Comparison of ENCODE assay signal across 8 cellular contexts in the genomic region with DNA sequence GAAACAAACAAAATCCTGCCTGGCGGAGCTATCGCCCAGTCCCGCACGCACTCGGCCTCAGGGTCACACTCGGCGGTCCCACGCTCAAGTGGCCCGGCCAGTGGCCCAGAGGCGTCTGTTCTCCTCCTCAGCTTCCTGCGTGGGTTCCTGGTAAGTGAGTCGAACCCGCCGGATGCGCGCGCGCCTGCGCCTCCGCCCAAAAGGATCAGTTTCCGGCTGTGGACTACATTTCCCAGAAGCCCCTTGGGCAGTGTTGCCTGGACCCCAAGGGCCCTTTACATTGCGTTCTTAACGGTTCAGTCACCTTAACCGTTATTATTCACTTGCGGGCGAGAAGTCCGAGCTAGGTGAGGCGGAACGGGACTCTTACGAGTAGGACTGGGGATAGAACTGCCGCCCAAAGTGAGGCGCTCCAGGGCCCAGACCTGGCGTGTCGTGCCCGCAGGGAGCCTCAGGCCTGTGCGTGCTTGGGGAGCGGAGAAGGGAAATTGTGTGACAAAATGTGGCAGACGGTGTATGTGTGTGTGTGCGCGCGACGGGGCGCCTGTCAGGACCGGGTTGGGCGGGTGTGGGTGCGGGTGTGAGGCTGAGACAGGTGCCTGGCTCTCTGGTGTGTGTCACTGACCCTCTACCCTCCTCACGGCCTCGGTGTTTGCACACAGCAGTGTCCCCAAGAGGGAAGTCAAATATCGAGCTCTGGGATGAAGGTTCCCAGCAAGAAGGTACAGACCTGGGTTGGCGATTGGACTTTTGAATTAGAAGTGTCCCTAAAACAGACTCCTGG. TPM values are rescaled to one million over a fixed set of nuclear protein-coding genes. Genes with fewer than 3 reads are reported as not detected.
DNase-seq lines count a peak whose midpoint lies in the region; ATAC-seq and TF ChIP-seq lines count a peak whose summit lies in the region.

A gene (plus strand): TSS at position 250 of the 784 bp plus-strand sequence. CDS start 1,267 bp downstream, outside the sequence.

- DNase-seq in COR-L47 (lab: John Stamatoyannopoulos, UW) (peak; percentile 78), NT2/D1 (ENCODE audit: low read depth, low spot score) (peak; percentile 35), endodermal cell (peak; percentile 93), mesenteric fat pad (ENCODE audit: low spot score) (peak; percentile 98)
- peak; percentile 86 for DNase-seq in activated CD8-positive, alpha-beta memory T cell treated with anti-CD3 and anti-CD28 coated beads, Interleukin-2, amount 50 U/mL, for 24 hours (ENCODE audit: extremely low read depth)
- peak; percentile 86 for DNase-seq in stimulated activated CD8-positive, alpha-beta memory T cell treated with anti-CD3 and anti-CD28 coated beads, Interleukin-15, amount 100 ng/mL, for 1 hour (ENCODE audit: low read depth)

- H3K9ac ChIP-seq in HUES6 (ENCODE audit: low read length) = peak within 1 kb of the TSS; percentile 83
- peak within 1 kb of the TSS; percentile 93 for H3K9ac ChIP-seq in NT2/D1 (ENCODE audit: insufficient read length, low read depth)
- H3K9ac ChIP-seq in endodermal cell (ENCODE audit: extremely low read depth, low read length, poor library complexity, severe bottlenecking) = peak within 1 kb of the TSS; percentile 55

- H3K9me3 ChIP-seq in HUES6 (ENCODE audit: control insufficient read depth, insufficient read depth, low read depth, low read length) = peaks cover 26% of the 10 kb centered on the region
- H3K9me3 ChIP-seq in NT2/D1 (ENCODE audit: insufficient read depth, low read length) = peaks cover 17% of the 10 kb centered on the region; the same call in 1 of the 2 replicates
- peaks cover 28% of the 10 kb centered on the region for H3K9me3 ChIP-seq in endodermal cell (ENCODE audit: control insufficient read depth, low read length)

- H3K9me3 Mint-ChIP-seq in endodermal cell = peaks cover 31% of the 10 kb centered on the region

- no peak for TF ChIP-seq CTCF in endodermal cell (conservative IDR thresholded peaks at IDR 0.05)

- WGBS in endodermal cell (ENCODE audit: insufficient coverage in 1 of 2, insufficient read length in 1 of 2), 2 experiments = 6 to 37% methylated on average over 7 to 50 of the region's 50 CpGs

- peaks cover 8% of the 10 kb centered on the region for H3K4me1 Mint-ChIP-seq in endodermal cell

- H3K27me3 ChIP-seq in HUES6 (ENCODE audit: control insufficient read depth, insufficient read depth, low read length) (no peaks in the 10 kb centered on the region), NT2/D1 (ENCODE audit: insufficient read depth, insufficient read length) (no peaks in the 10 kb centered on the region), endodermal cell (ENCODE audit: control insufficient read depth, insufficient read depth, low read length, poor library complexity, severe bottlenecking) (no peaks in the 10 kb centered on the region)

- no peaks in the 10 kb centered on the region for H3K36me3 ChIP-seq in HUES6 (ENCODE audit: control insufficient read depth, insufficient read depth, low read length)
- H3K36me3 ChIP-seq in NT2/D1 (ENCODE audit: insufficient read depth, insufficient read length, low read length) = peaks cover 7% of the 10 kb centered on the region
- H3K36me3 ChIP-seq in endodermal cell (ENCODE audit: control insufficient read depth, insufficient read depth, low read length) = no peaks in the 10 kb centered on the region

- peak within 1 kb of the TSS; percentile 86 for H3K27ac Mint-ChIP-seq in endodermal cell

- H3K4me3 Mint-ChIP-seq in endodermal cell = peak within 1 kb of the TSS; percentile 84

- H3K4me1 ChIP-seq in HUES6 (ENCODE audit: control insufficient read depth, insufficient read depth, low read length) = no peaks in the 10 kb centered on the region
- no peaks in the 10 kb centered on the region for H3K4me1 ChIP-seq in NT2/D1 (ENCODE audit: insufficient read depth, insufficient read length)
- H3K4me1 ChIP-seq in endodermal cell (ENCODE audit: control insufficient read depth, insufficient read depth, low read length) = no peaks in the 10 kb centered on the region

- H3K4me3 ChIP-seq in HUES6 (ENCODE audit: low read depth, low read length) = peak within 1 kb of the TSS; percentile 90
- peak within 1 kb of the TSS; percentile 96 for H3K4me3 ChIP-seq in NT2/D1 (ENCODE audit: insufficient read length, low read depth)
- H3K4me3 ChIP-seq in endodermal cell (ENCODE audit: low read length) = peak within 1 kb of the TSS; percentile 92

- H3K27me3 Mint-ChIP-seq in endodermal cell (ENCODE audit: insufficient read depth) = no peaks in the 10 kb centered on the region

- peak; percentile 86 for ATAC-seq in GM21423 (IDR thresholded peaks at IDR 0.05; ENCODE audit: unreplicated experiment)

- H3K27ac ChIP-seq in HUES6 (ENCODE audit: low read depth, low read length) (0 out of 2 replicates have a peak within 1 kb of the TSS, but pooled peaks have one; percentile 22), endodermal cell (ENCODE audit: low read depth, low read length) (no peak within 1 kb of the TSS)

- peaks cover 8% of the 10 kb centered on the region for H3K36me3 Mint-ChIP-seq in endodermal cell (ENCODE audit: low read depth)

RNA-seq across cellular contexts. Expression of the gene that starts here (rescaled TPM):
- total RNA-seq in endodermal cell = 1 to 10 TPM; 2.5 to 4.6 TPM
- 2.4 TPM for polyA plus RNA-seq in endodermal cell (2013, experiment 1 of 2)
- 2.0 TPM for polyA plus RNA-seq in endodermal cell (2013, experiment 2 of 2)
- 3.9 TPM for total RNA-seq in mesenteric fat pad

Comparison
In these comparisons a context has a peak if more than half of its experiments do, and no peak if none do; other contexts are left out.
1. DNase-seq: peak in every context shown above with its lines; median percentile 98 in mesenteric fat pad; 93 in endodermal cell; 86 in activated CD8-positive, alpha-beta memory T cell treated with anti-CD3 and anti-CD28 coated beads, Interleukin-2, amount 50 U/mL, for 24 hours; 86 in stimulated activated CD8-positive, alpha-beta memory T cell treated with anti-CD3 and anti-CD28 coated beads, Interleukin-15, amount 100 ng/mL, for 1 hour; 78 in COR-L47; 35 in NT2/D1.